Comparison of ENCODE assay signal across 7 cellular contexts in genomic region chr6:81750201-81750600, GRCh38. TPM values are rescaled to one million over a fixed set of nuclear protein-coding genes. Genes with fewer than 3 reads are reported as not detected.
DNase-seq lines count a peak whose midpoint lies in the region; ATAC-seq and TF ChIP-seq lines count a peak whose summit lies in the region.

No MANE protein-coding gene starts in this region.

- peaks cover 22% of the 10 kb centered on the region for H3K4me1 Mint-ChIP-seq in activated naive CD8-positive, alpha-beta T cell treated with anti-CD3 and anti-CD28 coated beads, Interleukin-2, amount 10 ng/mL, durations not matched to agents 7 days and 5 days

- peak overlapping the region; percentile 96 for H3K4me3 Mint-ChIP-seq in activated naive CD8-positive, alpha-beta T cell treated with anti-CD3 and anti-CD28 coated beads, Interleukin-2, amount 10 ng/mL, durations not matched to agents 7 days and 5 days

- H3K4me3 ChIP-seq in HL-60 (replicated peaks; ENCODE audit: insufficient read depth, low read length) (peak overlapping the region; percentile 62), lower leg skin (ENCODE audit: low read depth, poor library complexity, severe bottlenecking) (peak overlapping the region; percentile 79), stomach (peak overlapping the region; percentile 67 to 88 (median 81))

- no peak for TF ChIP-seq POLR2A in lower leg skin (IDR thresholded peaks at IDR 0.05)
- TF ChIP-seq POLR2A in stomach (IDR thresholded peaks at IDR 0.05): no peak

- POLR2A ChIA-PET in activated naive CD8-positive, alpha-beta T cell treated with anti-CD3 and anti-CD28 coated beads, Interleukin-2, amount 10 ng/mL, durations not matched to agents 7 days and 5 days (lab: Charles Lee): no interaction called here

- no peak overlapping the region for H3K27ac Mint-ChIP-seq in activated naive CD8-positive, alpha-beta T cell treated with anti-CD3 and anti-CD28 coated beads, Interleukin-2, amount 10 ng/mL, durations not matched to agents 7 days and 5 days

- peaks cover 10% of the 10 kb centered on the region for H3K36me3 Mint-ChIP-seq in activated naive CD8-positive, alpha-beta T cell treated with anti-CD3 and anti-CD28 coated beads, Interleukin-2, amount 10 ng/mL, durations not matched to agents 7 days and 5 days

- H3K4me1 ChIP-seq in stomach: peaks cover 27 to 65% (median 47%) of the 10 kb centered on the region in 4 donors

- H3K27ac ChIP-seq in HL-60 (replicated peaks) (peak overlapping the region; percentile 98), stomach (peak overlapping the region; percentile 11 to 98 (median 94))

- WGBS in lower leg skin, 2 donors: 14 to 18% methylated on average over 5 of the region's 5 CpGs
- 17 to 46% (median 26%) methylated on average over 5 of the region's 5 CpGs for WGBS in stomach, 5 donors

- H3K9me3 ChIP-seq in stomach: no peaks in the 10 kb centered on the region

- TF ChIP-seq CTCF in HL-60 (IDR thresholded peaks at IDR 0.05; ENCODE audit: insufficient read depth, low read length) (no peak), lower leg skin (IDR thresholded peaks at IDR 0.05) (no peak), stomach (IDR thresholded peaks at IDR 0.05) (no peak)

- no peaks in the 10 kb centered on the region for H3K9me3 Mint-ChIP-seq in activated naive CD8-positive, alpha-beta T cell treated with anti-CD3 and anti-CD28 coated beads, Interleukin-2, amount 10 ng/mL, durations not matched to agents 7 days and 5 days

- DNase-seq in HL-60 (ENCODE audit: low read depth in 1 of 2, low spot score in 1 of 2) (no peak), lower leg skin (ENCODE audit: low spot score in 2 of 2) (no peak), stomach (no peak), DMS53 treated with DMSO at 0.1 percent for 48 hours (lab: John Stamatoyannopoulos, UW; ENCODE audit: unreplicated experiment) (no peak), COLO668 (lab: John Stamatoyannopoulos, UW; ENCODE audit: unreplicated experiment) (no peak)
- no peak for DNase-seq in activated naive CD8-positive, alpha-beta T cell treated with anti-CD3 and anti-CD28 coated beads, Interleukin-2, amount 10 ng/mL, durations not matched to agents 7 days and 5 days

- peaks cover 0 to 21% (median 7%) of the 10 kb centered on the region in 4 donors for H3K36me3 ChIP-seq in stomach

- no peak for TF ChIP-seq EP300 in stomach (IDR thresholded peaks at IDR 0.05)

- ATAC-seq in activated naive CD8-positive, alpha-beta T cell treated with anti-CD3 and anti-CD28 coated beads, Interleukin-2, amount 10 ng/mL, durations not matched to agents 7 days and 5 days (ENCODE audit: low read depth): no peak
- no peak for ATAC-seq in HG03175 (IDR thresholded peaks at IDR 0.05; ENCODE audit: unreplicated experiment)

- intact Hi-C loops in lower leg skin (cut with DNase I; ENCODE audit: low total_unique reads) (no loop called here), stomach (cut with DNase I; ENCODE audit: low total_unique reads) (no loop called here)

- no peaks in the 10 kb centered on the region for H3K27me3 ChIP-seq in HL-60 (ENCODE audit: insufficient read depth, poor library complexity, severe bottlenecking)
- H3K27me3 ChIP-seq in stomach: no peaks in the 10 kb centered on the region

- H3K27me3 Mint-ChIP-seq in activated naive CD8-positive, alpha-beta T cell treated with anti-CD3 and anti-CD28 coated beads, Interleukin-2, amount 10 ng/mL, durations not matched to agents 7 days and 5 days: peaks cover 8% of the 10 kb centered on the region

RNA-seq across cellular contexts. Expression of gene TENT5A, which starts 2.3 kb away (rescaled TPM):
- total RNA-seq in activated naive CD8-positive, alpha-beta T cell treated with anti-CD3 and anti-CD28 coated beads, Interleukin-2, amount 10 ng/mL, durations not matched to agents 7 days and 5 days: 1 to 10 TPM; 2.8 to 3.1 TPM
- total RNA-seq in lower leg skin (10 to 100 TPM; 18.4 to 26.6 (median 24.7) TPM), stomach (10 to 100 TPM in 4 of 5 donors, 1 to 10 TPM in 1; 8.4 to 54.0 (median 19.9) TPM)
- 10 to 100 TPM in 1 of 3 donors, 1 to 10 TPM in 2; 3.7 to 19.4 (median 4.4) TPM for polyA plus RNA-seq in stomach
